ENCODE assay signal across 1 cellular context in the genomic region with DNA sequence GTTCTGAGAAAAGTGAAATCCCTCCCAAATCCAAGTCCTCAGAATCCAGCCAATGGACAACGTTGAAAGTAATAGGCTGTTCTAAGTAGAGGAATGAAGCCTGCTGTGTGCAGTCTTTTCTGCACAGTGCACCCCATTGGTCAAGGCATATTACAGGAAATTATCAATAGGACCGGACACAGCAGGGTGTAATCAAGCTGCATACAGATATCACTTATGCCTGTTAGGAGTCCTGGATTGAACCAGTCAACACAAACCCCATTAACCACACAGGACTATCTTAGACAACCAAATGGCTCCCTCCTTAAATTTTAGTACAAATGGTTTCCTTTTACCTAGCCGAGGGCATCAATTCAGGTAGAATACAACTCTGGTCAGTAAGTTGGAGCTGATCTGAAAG.
TF ChIP-seq lines count a peak whose summit lies in the region.

No MANE protein-coding gene starts in this region.

TF ChIP-seq in K562, 482 proteins besides CTCF, POLR2A, EP300 and RAD21 (continued from another document):
- TF ChIP-seq CBX8 (IDR thresholded peaks at IDR 0.05; ENCODE audit: borderline replicate concordance, extremely low read depth, low read depth, low read length, poor library complexity, severe bottlenecking) (no peak), SP2 (IDR thresholded peaks at IDR 0.05; ENCODE audit: extremely low read depth, low read depth, low read length, poor library complexity, severe bottlenecking) (no peak), MEF2A (IDR thresholded peaks at IDR 0.05; ENCODE audit: control insufficient read depth, low read depth, low read length) (no peak), POLR2AphosphoS2 (IDR thresholded peaks at IDR 0.05; ENCODE audit: low read length) (no peak), NFYB (IDR thresholded peaks at IDR 0.05; ENCODE audit: extremely low read depth, insufficient read length) (peak; percentile 13), POLR2AphosphoS5 (IDR thresholded peaks at IDR 0.05; ENCODE audit: control insufficient read depth, insufficient read depth, low read depth, low read length) (0 out of 2 replicates have a peak, but pooled peaks have one; percentile 20), SMAD4 (CRISPR knock-in tag; conservative IDR thresholded peaks at IDR 0.05) (0 out of 2 replicates have a peak, but pooled peaks have one; percentile 33), CAMTA2 (CRISPR knock-in tag; conservative IDR thresholded peaks at IDR 0.05) (no peak), CBX5 (IDR thresholded peaks at IDR 0.05; ENCODE audit: borderline replicate concordance, low read depth) (no peak), CREB1 (IDR thresholded peaks at IDR 0.05) (no peak), CREB1 (CRISPR knock-in tag; IDR thresholded peaks at IDR 0.05) (no peak), FOXA3 (CRISPR knock-in tag; conservative IDR thresholded peaks at IDR 0.05 in 1 of 2, IDR thresholded peaks at IDR 0.05 in 1 of 2) (no peak), GTF2B (IDR thresholded peaks at IDR 0.05; ENCODE audit: extremely low read depth, insufficient read length) (no peak), SRSF1 (IDR thresholded peaks at IDR 0.05; ENCODE audit: low read depth, low read length) (no peak), ZNF232 (CRISPR knock-in tag; IDR thresholded peaks at IDR 0.05) (no peak), ELF4 (CRISPR knock-in tag; IDR thresholded peaks at IDR 0.05) (no peak), ZNF57 (CRISPR knock-in tag; IDR thresholded peaks at IDR 0.05) (no peak), HMBOX1 (IDR thresholded peaks at IDR 0.05) (no peak), ZNF24 (IDR thresholded peaks at IDR 0.05) (no peak), KLF10 (CRISPR knock-in tag; IDR thresholded peaks at IDR 0.05) (no peak), RBBP5 (IDR thresholded peaks at IDR 0.05; ENCODE audit: borderline replicate concordance, insufficient read depth, low read length, poor library complexity, severe bottlenecking) (no peak), MITF (IDR thresholded peaks at IDR 0.05) (no peak), SMARCB1 (IDR thresholded peaks at IDR 0.05; ENCODE audit: insufficient read length, low read depth) (no peak), TAL1 (IDR thresholded peaks at IDR 0.05) (peak; percentile 62), HDAC8 (tag; IDR thresholded peaks at IDR 0.05) (no peak), TEAD4 (IDR thresholded peaks at IDR 0.05; ENCODE audit: low read length) (peak; percentile 87), TEAD4 (CRISPR knock-in tag; IDR thresholded peaks at IDR 0.05; ENCODE audit: borderline replicate concordance) (no peak), MAZ (CRISPR knock-in tag; conservative IDR thresholded peaks at IDR 0.05 in 1 of 2, IDR thresholded peaks at IDR 0.05 in 1 of 2) (no peak), BRD9 (IDR thresholded peaks at IDR 0.05; ENCODE audit: low read depth, partially characterized antibody) (no peak), CBFA2T2 (conservative IDR thresholded peaks at IDR 0.05) (peak; percentile 68), MTA2 (IDR thresholded peaks at IDR 0.05; ENCODE audit: low read depth) (0 out of 2 replicates have a peak, but pooled peaks have one; percentile 14), RBM14 (IDR thresholded peaks at IDR 0.05; ENCODE audit: borderline replicate concordance, insufficient read depth, low read depth, low read length) (no peak), CHCHD3 (CRISPR knock-in tag; IDR thresholded peaks at IDR 0.05) (no peak), ARID1B (IDR thresholded peaks at IDR 0.05) (peak; percentile 57), STAT5A (IDR thresholded peaks at IDR 0.05; ENCODE audit: borderline replicate concordance, low read length) (0 out of 2 replicates have a peak, but pooled peaks have one; percentile 39)
- TF ChIP-seq, protein P1, sequence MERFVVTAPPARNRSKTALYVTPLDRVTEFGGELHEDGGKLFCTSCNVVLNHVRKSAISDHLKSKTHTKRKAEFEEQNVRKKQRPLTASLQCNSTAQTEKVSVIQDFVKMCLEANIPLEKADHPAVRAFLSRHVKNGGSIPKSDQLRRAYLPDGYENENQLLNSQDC (CRISPR knock-in tag; IDR thresholded peaks at IDR 0.05), result no peak
- TF ChIP-seq, protein P2, sequence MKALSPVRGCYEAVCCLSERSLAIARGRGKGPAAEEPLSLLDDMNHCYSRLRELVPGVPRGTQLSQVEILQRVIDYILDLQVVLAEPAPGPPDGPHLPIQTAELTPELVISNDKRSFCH (CRISPR knock-in tag; IDR thresholded peaks at IDR 0.05), result no peak
- TF ChIP-seq, protein P2 (tag; IDR thresholded peaks at IDR 0.05), result 0 out of 2 replicates have a peak, but pooled peaks have one; percentile 34
- TF ChIP-seq, protein P3, sequence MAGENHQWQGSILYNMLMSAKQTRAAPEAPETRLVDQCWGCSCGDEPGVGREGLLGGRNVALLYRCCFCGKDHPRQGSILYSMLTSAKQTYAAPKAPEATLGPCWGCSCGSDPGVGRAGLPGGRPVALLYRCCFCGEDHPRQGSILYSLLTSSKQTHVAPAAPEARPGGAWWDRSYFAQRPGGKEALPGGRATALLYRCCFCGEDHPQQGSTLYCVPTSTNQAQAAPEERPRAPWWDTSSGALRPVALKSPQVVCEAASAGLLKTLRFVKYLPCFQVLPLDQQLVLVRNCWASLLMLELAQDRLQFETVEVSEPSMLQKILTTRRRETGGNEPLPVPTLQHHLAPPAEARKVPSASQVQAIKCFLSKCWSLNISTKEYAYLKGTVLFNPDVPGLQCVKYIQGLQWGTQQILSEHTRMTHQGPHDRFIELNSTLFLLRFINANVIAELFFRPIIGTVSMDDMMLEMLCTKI (IDR thresholded peaks at IDR 0.05; ENCODE audit: partially characterized antibody), result no peak
- TF ChIP-seq, protein P4, sequence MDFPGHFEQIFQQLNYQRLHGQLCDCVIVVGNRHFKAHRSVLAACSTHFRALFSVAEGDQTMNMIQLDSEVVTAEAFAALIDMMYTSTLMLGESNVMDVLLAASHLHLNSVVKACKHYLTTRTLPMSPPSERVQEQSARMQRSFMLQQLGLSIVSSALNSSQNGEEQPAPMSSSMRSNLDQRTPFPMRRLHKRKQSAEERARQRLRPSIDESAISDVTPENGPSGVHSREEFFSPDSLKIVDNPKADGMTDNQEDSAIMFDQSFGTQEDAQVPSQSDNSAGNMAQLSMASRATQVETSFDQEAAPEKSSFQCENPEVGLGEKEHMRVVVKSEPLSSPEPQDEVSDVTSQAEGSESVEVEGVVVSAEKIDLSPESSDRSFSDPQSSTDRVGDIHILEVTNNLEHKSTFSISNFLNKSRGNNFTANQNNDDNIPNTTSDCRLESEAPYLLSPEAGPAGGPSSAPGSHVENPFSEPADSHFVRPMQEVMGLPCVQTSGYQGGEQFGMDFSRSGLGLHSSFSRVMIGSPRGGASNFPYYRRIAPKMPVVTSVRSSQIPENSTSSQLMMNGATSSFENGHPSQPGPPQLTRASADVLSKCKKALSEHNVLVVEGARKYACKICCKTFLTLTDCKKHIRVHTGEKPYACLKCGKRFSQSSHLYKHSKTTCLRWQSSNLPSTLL (IDR thresholded peaks at IDR 0.05), result no peak
- TF ChIP-seq, protein P5, sequence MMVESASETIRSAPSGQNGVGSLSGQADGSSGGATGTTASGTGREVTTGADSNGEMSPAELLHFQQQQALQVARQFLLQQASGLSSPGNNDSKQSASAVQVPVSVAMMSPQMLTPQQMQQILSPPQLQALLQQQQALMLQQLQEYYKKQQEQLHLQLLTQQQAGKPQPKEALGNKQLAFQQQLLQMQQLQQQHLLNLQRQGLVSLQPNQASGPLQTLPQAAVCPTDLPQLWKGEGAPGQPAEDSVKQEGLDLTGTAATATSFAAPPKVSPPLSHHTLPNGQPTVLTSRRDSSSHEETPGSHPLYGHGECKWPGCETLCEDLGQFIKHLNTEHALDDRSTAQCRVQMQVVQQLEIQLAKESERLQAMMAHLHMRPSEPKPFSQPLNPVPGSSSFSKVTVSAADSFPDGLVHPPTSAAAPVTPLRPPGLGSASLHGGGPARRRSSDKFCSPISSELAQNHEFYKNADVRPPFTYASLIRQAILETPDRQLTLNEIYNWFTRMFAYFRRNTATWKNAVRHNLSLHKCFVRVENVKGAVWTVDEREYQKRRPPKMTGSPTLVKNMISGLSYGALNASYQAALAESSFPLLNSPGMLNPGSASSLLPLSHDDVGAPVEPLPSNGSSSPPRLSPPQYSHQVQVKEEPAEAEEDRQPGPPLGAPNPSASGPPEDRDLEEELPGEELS (CRISPR knock-in tag; IDR thresholded peaks at IDR 0.05; ENCODE audit: borderline replicate concordance), result no peak
- TF ChIP-seq, protein P6, sequence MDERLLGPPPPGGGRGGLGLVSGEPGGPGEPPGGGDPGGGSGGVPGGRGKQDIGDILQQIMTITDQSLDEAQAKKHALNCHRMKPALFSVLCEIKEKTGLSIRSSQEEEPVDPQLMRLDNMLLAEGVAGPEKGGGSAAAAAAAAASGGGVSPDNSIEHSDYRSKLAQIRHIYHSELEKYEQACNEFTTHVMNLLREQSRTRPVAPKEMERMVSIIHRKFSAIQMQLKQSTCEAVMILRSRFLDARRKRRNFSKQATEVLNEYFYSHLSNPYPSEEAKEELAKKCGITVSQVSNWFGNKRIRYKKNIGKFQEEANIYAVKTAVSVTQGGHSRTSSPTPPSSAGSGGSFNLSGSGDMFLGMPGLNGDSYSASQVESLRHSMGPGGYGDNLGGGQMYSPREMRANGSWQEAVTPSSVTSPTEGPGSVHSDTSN (CRISPR knock-in tag; IDR thresholded peaks at IDR 0.05; ENCODE audit: low read depth), result no peak
- TF ChIP-seq, protein P6 (tag; conservative IDR thresholded peaks at IDR 0.05; ENCODE audit: low read depth), result no peak
TF ChIP-seq in K562: peak in this region for 16.
